In genomic region chr12:72989458-72989947, GRCh38 we compare ENCODE assay signal across 17 cellular contexts.
"Had no signal": no experiment of that assay in that cellular context is flagged by ENCODE, and none has a peak within 500 bp of the region (broad histone marks: within the 10 kb centered on the region; RNA-seq: fewer than 3 reads in every experiment).

No MANE protein-coding gene starts in this region.

- FAIRE-seq: frontal cortex, keratinocyte, urothelium cell line had no signal

- H3K4me1 ChIP-seq: colonic mucosa, left ventricle myocardium inferior, sigmoid colon, suprapubic skin, thyroid gland had no signal

- ATAC-seq: natural killer cell had no signal

- H3K9me3 ChIP-seq: colonic mucosa, left ventricle myocardium inferior, sigmoid colon, thyroid gland had no signal

- H3K36me3 ChIP-seq: colonic mucosa, left ventricle myocardium inferior, sigmoid colon, suprapubic skin, thyroid gland had no signal

- H3K4me3 ChIP-seq: colonic mucosa, left ventricle myocardium inferior, sigmoid colon, skin epidermis, suprapubic skin, thyroid gland had no signal

- H3K27ac ChIP-seq: colonic mucosa, left ventricle myocardium inferior, sigmoid colon, skin epidermis, suprapubic skin, thyroid gland had no signal

- H3K27me3 ChIP-seq: colonic mucosa, sigmoid colon, suprapubic skin, thyroid gland had no signal

- DNase-seq: cerebellar nuclear complex; colonic mucosa; dermis blood vessel endothelial cell; endodermal cell; immature natural killer cell; left ventricle myocardium inferior; natural killer cell; posterior cingulate gyrus; sigmoid colon; stimulated activated CD4-positive, alpha-beta T cell treated with anti-CD3 and anti-CD28 coated beads, Interleukin-12 subunit alpha, Interleukin-12 subunit beta, amount 100 ng/mL, for 4 hours; stimulated activated naive CD4-positive, alpha-beta T cell treated with Interleukin-2 at 50 U/mL for 16 hours; thyroid gland had no signal
